In genomic region chr19:48302600-48302959, GRCh38 we compare ENCODE assay signal across 19 cellular contexts. TPM values are rescaled to one million over a fixed set of nuclear protein-coding genes. Genes with fewer than 3 reads are reported as not detected.
"Had no signal": no experiment of that assay in that cellular context is flagged by ENCODE, and none has a peak within 500 bp of the region (broad histone marks: within the 10 kb centered on the region; RNA-seq: fewer than 3 reads in every experiment).

No MANE protein-coding gene starts in this region.

- DNase-seq: Kasumi-1, MM.1S, NCI-H1092 treated with DMSO at 0.1 percent for 48 hours, NCI-H1436, NCI-H187, NCI-H2029, NCI-H2081 treated with DMSO at 0.1 percent for 48 hours, NCI-H2227 treated with DMSO at 0.1 percent for 48 hours, NCI-H526, PC-3, SHP77, SK-N-SH, SW 1271, T-helper 1 cell had no signal

- ATAC-seq: K562, Panc1, PC-3 had no signal

- H3K27ac ChIP-seq: HL-60, KMS-11, RWPE1 had no signal

- H3K9me3 ChIP-seq: SK-N-SH had no signal

- H3K4me2 ChIP-seq: KMS-11, SK-N-SH had no signal

- H3K4me3 ChIP-seq: K562 had no signal

RNA-seq across cellular contexts. Expression of gene ZNF114, which starts 32.7 kb away (rescaled TPM):
- total RNA-seq: K562 had no signal
